Comparison of ENCODE assay signal across 9 cellular contexts in the genomic region with DNA sequence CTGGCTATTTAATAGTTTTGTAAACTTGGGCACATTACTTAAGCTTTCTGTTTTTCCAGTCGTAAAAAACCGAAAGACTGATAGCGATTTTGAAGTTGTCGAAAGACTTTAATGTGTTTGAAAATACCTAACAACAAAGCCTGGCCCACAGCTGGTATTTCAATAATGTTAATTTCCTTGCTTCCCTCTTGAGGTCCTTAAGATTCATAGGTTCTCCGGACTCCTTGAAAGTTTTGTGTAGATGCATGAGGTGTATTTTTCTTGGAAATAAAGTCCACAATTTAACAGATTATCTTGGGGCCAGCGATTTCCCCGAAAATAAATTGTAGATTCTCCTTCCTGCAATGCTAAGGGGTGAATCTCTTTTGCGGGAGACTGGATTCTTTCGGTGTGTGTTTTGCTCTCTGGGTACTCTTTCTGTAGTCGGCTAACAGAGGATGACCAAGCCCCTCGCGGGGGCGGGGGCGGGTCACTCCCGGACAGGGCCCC.
A peak's percentile ranks its signal among the peaks of the same experiment; 100 is the strongest.
DNase-seq lines count a peak whose midpoint lies in the region; TF ChIP-seq lines count a peak whose summit lies in the region.
"Had no signal": no experiment of that assay in that cellular context is flagged by ENCODE, and none has a peak within 500 bp of the region (broad histone marks: within the 10 kb centered on the region; RNA-seq: fewer than 3 reads in every experiment).

No MANE protein-coding gene starts in this region.

- H3K9me3 ChIP-seq in HUES6 (ENCODE audit: control insufficient read depth, insufficient read depth, low read depth, low read length) (no peaks in the 10 kb centered on the region), muscle layer of colon (ENCODE audit: low read length) (no peaks in the 10 kb centered on the region)
- H3K9me3 ChIP-seq: mucosa of descending colon had no signal

- no peak for TF ChIP-seq CTCF in 22Rv1 (IDR thresholded peaks at IDR 0.05)

- H3K9ac ChIP-seq in HUES6 (ENCODE audit: low read length): peak overlapping the region; percentile 100
- H3K9ac ChIP-seq in muscle layer of colon (ENCODE audit: low read length): peak overlapping the region; percentile 91

- DNase-seq in caudate nucleus (lab: John Stamatoyannopoulos, UW): no peak
- DNase-seq in OCI-M1 (lab: John Stamatoyannopoulos, UW): no peak
- no peak for DNase-seq in midbrain (lab: John Stamatoyannopoulos, UW)
- DNase-seq in NCI-H2227 treated with DMSO at 0.1 percent for 48 hours (lab: John Stamatoyannopoulos, UW): no peak
- DNase-seq in DMS153 (lab: John Stamatoyannopoulos, UW): no peak

- H3K4me1 ChIP-seq in HUES6 (ENCODE audit: control insufficient read depth, insufficient read depth, low read length): peaks cover 16% of the 10 kb centered on the region
- H3K4me1 ChIP-seq in muscle layer of colon (ENCODE audit: insufficient read depth, low read length): peaks cover 36% of the 10 kb centered on the region

- peaks cover 37% of the 10 kb centered on the region for H3K36me3 ChIP-seq in HUES6 (ENCODE audit: control insufficient read depth, insufficient read depth, low read length)
- H3K36me3 ChIP-seq in muscle layer of colon (ENCODE audit: insufficient read depth, low read length): peaks cover 23% of the 10 kb centered on the region

- H3K4me3 ChIP-seq in HUES6 (ENCODE audit: low read depth, low read length): peak overlapping the region; percentile 99
- H3K4me3 ChIP-seq in muscle layer of colon (ENCODE audit: low read depth in 1 of 2, low read length in 2 of 2): peak overlapping the region; percentile 56 to 67

- peak overlapping the region; percentile 92 for H3K27ac ChIP-seq in 22Rv1
- H3K27ac ChIP-seq in HUES6 (ENCODE audit: low read depth, low read length): peak overlapping the region; percentile 99
- H3K27ac ChIP-seq in caudate nucleus (ENCODE audit: low read depth, low read length): peak overlapping the region; percentile 83
- H3K27ac ChIP-seq in muscle layer of colon (ENCODE audit: low read depth, low read length): peak overlapping the region; percentile 88

- H3K27me3 ChIP-seq in HUES6 (ENCODE audit: control insufficient read depth, insufficient read depth, low read length) (no peaks in the 10 kb centered on the region), muscle layer of colon (ENCODE audit: control insufficient read depth in 1 of 2, insufficient read depth in 2 of 2, low read length in 2 of 2) (no peaks in the 10 kb centered on the region)
